In genomic region chr9:34589656-34590375, GRCh38 we compare ENCODE assay signal across 8 cellular contexts. TPM values are rescaled to one million over a fixed set of nuclear protein-coding genes. Genes with fewer than 3 reads are reported as not detected.
DNase-seq lines count a peak whose midpoint lies in the region; ATAC-seq and TF ChIP-seq lines count a peak whose summit lies in the region.

A gene with protein sequence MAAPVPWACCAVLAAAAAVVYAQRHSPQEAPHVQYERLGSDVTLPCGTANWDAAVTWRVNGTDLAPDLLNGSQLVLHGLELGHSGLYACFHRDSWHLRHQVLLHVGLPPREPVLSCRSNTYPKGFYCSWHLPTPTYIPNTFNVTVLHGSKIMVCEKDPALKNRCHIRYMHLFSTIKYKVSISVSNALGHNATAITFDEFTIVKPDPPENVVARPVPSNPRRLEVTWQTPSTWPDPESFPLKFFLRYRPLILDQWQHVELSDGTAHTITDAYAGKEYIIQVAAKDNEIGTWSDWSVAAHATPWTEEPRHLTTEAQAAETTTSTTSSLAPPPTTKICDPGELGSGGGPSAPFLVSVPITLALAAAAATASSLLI (minus strand): TSS chr9:34589724. CDS start chr9:34568981, 20,743 bp downstream.

- peak within 1 kb of the TSS; percentile 16 to 68 for H3K4me3 ChIP-seq in gastroesophageal sphincter

- H3K9me3 ChIP-seq in gastroesophageal sphincter, result no peaks in the 10 kb centered on the region

- intact Hi-C loops in activated B cell treated with CpG ODN at 0.5 μM for 24 hours (cut with micrococcal nuclease), result loop anchor here (2.0 to 5.0 kb wide), 2 partner anchors 257 to 963 kb away; no protein-coding TSS in a partner anchor

- H3K4me1 ChIP-seq in gastroesophageal sphincter, result peaks cover 0 to 69% (median 26%) of the 10 kb centered on the region in 3 donors

- no peak within 1 kb of the TSS for H3K27ac Mint-ChIP-seq in activated B cell treated with CpG ODN at 0.5 μM for 24 hours

- H3K36me3 ChIP-seq in gastroesophageal sphincter, result no peaks in the 10 kb centered on the region

- CTCF ChIA-PET in activated B cell treated with CpG ODN at 0.5 μM for 24 hours (lab: Charles Lee), result no interaction called here

- H3K4me1 Mint-ChIP-seq in activated B cell treated with CpG ODN at 0.5 μM for 24 hours, result peaks cover 46% of the 10 kb centered on the region

- POLR2A ChIA-PET in activated B cell treated with CpG ODN at 0.5 μM for 24 hours (lab: Charles Lee), result interaction anchor here (0.6 kb wide), 1 partner anchor 280 kb away, joined by 4 read pairs; no protein-coding TSS in a partner anchor

- no peaks in the 10 kb centered on the region for H3K9me3 Mint-ChIP-seq in activated B cell treated with CpG ODN at 0.5 μM for 24 hours

- peaks cover 78% of the 10 kb centered on the region for H3K27me3 Mint-ChIP-seq in activated B cell treated with CpG ODN at 0.5 μM for 24 hours

- no peak for ATAC-seq in activated B cell treated with CpG ODN at 0.5 μM for 24 hours (ENCODE audit: low read depth)
- ATAC-seq in gastroesophageal sphincter, result peak; percentile 55
- no peak for ATAC-seq in GM18505 (IDR thresholded peaks at IDR 0.05; ENCODE audit: unreplicated experiment)

- peak within 1 kb of the TSS; percentile 77 for H3K4me3 Mint-ChIP-seq in activated B cell treated with CpG ODN at 0.5 μM for 24 hours

- no peak for TF ChIP-seq POLR2A in gastroesophageal sphincter (IDR thresholded peaks at IDR 0.05)
- TF ChIP-seq POLR2A in GM18505 (IDR thresholded peaks at IDR 0.05; ENCODE audit: borderline replicate concordance, extremely low read depth, insufficient read depth, insufficient read length), result no peak

- no peaks in the 10 kb centered on the region for H3K36me3 Mint-ChIP-seq in activated B cell treated with CpG ODN at 0.5 μM for 24 hours (ENCODE audit: low read depth)

- peak within 1 kb of the TSS in 2 of 4 donors; percentile 61 to 66 for H3K27ac ChIP-seq in gastroesophageal sphincter

- TF ChIP-seq EP300 in gastroesophageal sphincter (IDR thresholded peaks at IDR 0.05), result no peak

- 0% methylated on average over 23 of the region's 100 CpGs; no CpG with 5 or more reads in 1 of the 2 donors for WGBS in gastroesophageal sphincter (ENCODE audit: low coverage in 1 of 2), 2 donors

- H3K27me3 ChIP-seq in gastroesophageal sphincter, result peaks cover 94% of the 10 kb centered on the region

- DNase-seq in activated CD8-positive, alpha-beta memory T cell treated with anti-CD3 and anti-CD28 coated beads, Interleukin-2, amount 50 U/mL, for 48 hours, result peak; percentile 63
- no peak for DNase-seq in activated CD8-positive, alpha-beta memory T cell treated with anti-CD3 and anti-CD28 coated beads for 24 hours
- peak; percentile 36 for DNase-seq in activated B cell treated with CpG ODN at 0.5 μM for 24 hours
- peak in 52 of 56 donors; percentile 24 to 87 (median 66) for DNase-seq in nucleus accumbens (lab: John Stamatoyannopoulos, UW)
- DNase-seq in EL, result no peak
- DNase-seq in DMS153 treated with DMSO at 0.1 percent for 48 hours (lab: John Stamatoyannopoulos, UW; ENCODE audit: unreplicated experiment), result no peak

- TF ChIP-seq CTCF in activated B cell treated with CpG ODN at 0.5 μM for 24 hours (IDR thresholded peaks at IDR 0.05) (no peak), gastroesophageal sphincter (IDR thresholded peaks at IDR 0.05) (no peak)

RNA-seq across cellular contexts. Expression of the gene that starts here (rescaled TPM):
- not detected in 2 replicates for total RNA-seq in activated B cell treated with CpG ODN at 0.5 μM for 24 hours
- 10 to 100 TPM in 1 of 4 donors, 1 to 10 TPM in 1, under 1 TPM in 2; 0.47 to 11.6 (median 1.6) TPM for total RNA-seq in gastroesophageal sphincter

Comparison
In these comparisons a context has a peak if more than half of its experiments do, and no peak if none do; other contexts are left out.
1. DNase-seq: peak in activated CD8-positive, alpha-beta memory T cell treated with anti-CD3 and anti-CD28 coated beads, Interleukin-2, amount 50 U/mL, for 48 hours (single experiment) and nucleus accumbens (52 of 56); none in activated CD8-positive, alpha-beta memory T cell treated with anti-CD3 and anti-CD28 coated beads for 24 hours (single experiment), EL (single experiment) and DMS153 treated with DMSO at 0.1 percent for 48 hours (single experiment).
2. Peak in DNase-seq in activated B cell treated with CpG ODN at 0.5 μM for 24 hours; RNA of the gene not detected or under 1 TPM.